In the genomic region with DNA sequence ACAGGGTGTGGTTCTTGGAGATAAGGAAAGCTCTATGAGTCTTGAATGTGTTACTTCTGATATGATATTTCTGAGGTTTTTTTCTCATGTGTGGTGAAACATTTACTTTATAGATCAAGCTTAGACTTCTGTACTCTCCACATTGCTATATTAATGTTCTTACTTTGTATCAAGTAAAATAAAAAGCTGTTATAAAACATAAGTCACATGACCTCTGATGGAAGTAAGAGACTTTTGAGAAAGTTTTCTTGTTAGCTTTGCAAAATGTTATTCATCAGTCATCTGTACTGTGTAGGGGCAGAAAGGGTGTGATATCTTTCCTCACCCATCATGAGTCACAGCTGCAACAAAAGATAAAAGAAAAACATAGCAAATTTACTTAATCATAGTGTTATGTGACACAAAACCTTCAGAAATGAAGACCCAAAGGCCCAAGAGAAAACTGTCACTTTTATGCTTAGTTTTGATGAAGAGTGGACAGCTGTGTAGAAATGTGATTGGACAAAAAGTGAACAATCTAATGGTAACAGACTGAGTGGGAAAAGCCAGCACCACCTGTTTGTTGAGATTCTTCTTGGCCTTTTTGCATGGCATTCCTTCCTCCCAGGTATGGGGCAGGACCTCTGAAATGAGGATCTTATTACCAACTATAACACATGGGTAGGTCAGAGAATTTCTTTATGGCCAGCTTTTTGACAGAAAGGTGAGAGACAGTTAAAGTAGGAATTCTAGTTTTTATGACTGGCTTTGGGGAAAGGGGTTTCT, we compare ENCODE assay signal across 1 cellular context.
TF ChIP-seq lines count a peak whose summit lies in the region.

No MANE protein-coding gene starts in this region.

TF ChIP-seq in endothelial cell of umbilical vein, 7 proteins besides CTCF, POLR2A, EP300 and RAD21 (continued from another document):
- TF ChIP-seq EZH2 (IDR thresholded peaks at IDR 0.05; ENCODE audit: borderline replicate concordance, low read depth, low read length, severe bottlenecking) (no peak), POLR2AphosphoS5 (IDR thresholded peaks at IDR 0.05; ENCODE audit: insufficient read depth, low read depth, low read length) (no peak), JUN (IDR thresholded peaks at IDR 0.05; ENCODE audit: borderline replicate concordance, insufficient read depth, insufficient read length, low read depth) (no peak), GATA2 (IDR thresholded peaks at IDR 0.05; ENCODE audit: insufficient read depth, insufficient read length, low read depth, low read length) (peak; percentile 11)
